In the genomic region with DNA sequence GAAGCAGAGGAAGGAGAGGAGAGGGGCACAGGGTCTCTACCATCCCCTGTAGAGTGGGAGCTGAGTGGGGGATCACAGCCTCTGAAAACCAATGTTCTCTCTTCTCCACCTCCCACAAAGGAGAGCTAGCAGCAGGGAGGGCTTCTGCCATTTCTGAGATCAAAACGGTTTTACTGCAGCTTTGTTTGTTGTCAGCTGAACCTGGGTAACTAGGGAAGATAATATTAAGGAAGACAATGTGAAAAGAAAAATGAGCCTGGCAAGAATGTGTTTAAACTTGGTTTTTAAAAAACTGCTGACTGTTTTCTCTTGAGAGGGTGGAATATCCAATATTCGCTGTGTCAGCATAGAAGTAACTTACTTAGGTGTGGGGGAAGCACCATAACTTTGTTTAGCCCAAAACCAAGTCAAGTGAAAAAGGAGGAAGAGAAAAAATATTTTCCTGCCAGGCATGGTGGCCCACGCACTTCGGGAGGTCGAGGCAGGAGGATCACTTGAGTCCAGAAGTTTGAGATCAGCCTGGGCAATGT, we compare ENCODE assay signal across 11 cellular contexts. TPM values are rescaled to one million over a fixed set of nuclear protein-coding genes. Genes with fewer than 3 reads are reported as not detected.
DNase-seq lines count a peak whose midpoint lies in the region; ATAC-seq and TF ChIP-seq lines count a peak whose summit lies in the region.
"Had no signal": no experiment of that assay in that cellular context is flagged by ENCODE, and none has a peak within 500 bp of the region (broad histone marks: within the 10 kb centered on the region; RNA-seq: fewer than 3 reads in every experiment).

No MANE protein-coding gene starts in this region.

- ATAC-seq in left cardiac atrium = no peak
- no peak for ATAC-seq in activated naive CD4-positive, alpha-beta T cell treated with anti-CD3 and anti-CD28 coated beads, Interleukin-2, amount 50 U/mL, for 72 hours
- ATAC-seq in upper lobe of right lung = no peak
- no peak for ATAC-seq in HG03159 (IDR thresholded peaks at IDR 0.05; ENCODE audit: unreplicated experiment)
- ATAC-seq in GM18861 (IDR thresholded peaks at IDR 0.05; ENCODE audit: unreplicated experiment) = no peak

- H3K4me1 ChIP-seq in left ventricle myocardium inferior (peaks cover 22% of the 10 kb centered on the region), mesendoderm (ENCODE audit: control insufficient read depth, low read depth, low read length) (peaks cover 2% of the 10 kb centered on the region), upper lobe of right lung (peaks cover 30% of the 10 kb centered on the region)

- H3K27ac Mint-ChIP-seq in activated naive CD4-positive, alpha-beta T cell treated with anti-CD3 and anti-CD28 coated beads, Interleukin-2, amount 50 U/mL, for 72 hours = peak overlapping the region; percentile 26 to 62
- H3K27ac Mint-ChIP-seq: activated B cell treated with CpG ODN at 0.5 μM for 24 hours had no signal

- no peak overlapping the region for H4K5ac ChIP-seq in mesendoderm (ENCODE audit: low read length)

- H2BK5ac ChIP-seq in mesendoderm (ENCODE audit: low read length) = no peak overlapping the region

- H3K9ac ChIP-seq in mesendoderm (ENCODE audit: low read length) = no peak overlapping the region

- H3K4ac ChIP-seq in mesendoderm (ENCODE audit: low read depth, low read length) = no peak overlapping the region

- H3K18ac ChIP-seq in mesendoderm (ENCODE audit: low read length) = no peak overlapping the region

- WGBS in mesendoderm (ENCODE audit: extremely low coverage, insufficient coverage, low lambda C conversion rate) = no CpG with 5 or more reads among the region's 5 CpGs

- DNase-seq in left ventricle myocardium inferior (no peak), left cardiac atrium (no peak), mesendoderm (no peak), upper lobe of right lung (peak; percentile 6), hippocampal formation (lab: John Stamatoyannopoulos, UW) (no peak)
- no peak for DNase-seq in activated naive CD4-positive, alpha-beta T cell treated with anti-CD3 and anti-CD28 coated beads, Interleukin-2, amount 50 U/mL, for 72 hours (ENCODE audit: low spot score in 2 of 2)
- DNase-seq: activated B cell treated with CpG ODN at 0.5 μM for 24 hours; MG63; stimulated activated CD4-positive, alpha-beta T cell treated with anti-CD3 and anti-CD28 coated beads, Interleukin-12 subunit alpha, Interleukin-12 subunit beta, amount 100 ng/mL, for 4 hours had no signal

- H3K36me3 ChIP-seq in left ventricle myocardium inferior (peaks cover 16% of the 10 kb centered on the region), mesendoderm (ENCODE audit: control insufficient read depth, insufficient read depth, low read length) (no peaks in the 10 kb centered on the region), upper lobe of right lung (peaks cover 13% of the 10 kb centered on the region)
- H3K36me3 ChIP-seq: MG63 had no signal

- TF ChIP-seq CTCF in left ventricle myocardium inferior (IDR thresholded peaks at IDR 0.05; ENCODE audit: borderline replicate concordance) (no peak), upper lobe of right lung (IDR thresholded peaks at IDR 0.05) (no peak)

- H4K8ac ChIP-seq in mesendoderm (ENCODE audit: low read depth, low read length) = no peak overlapping the region

- H3K27ac ChIP-seq in left ventricle myocardium inferior (replicated peaks) = peak overlapping the region; percentile 36
- H3K27ac ChIP-seq in mesendoderm (ENCODE audit: low read depth, low read length) = no peak overlapping the region
- peak overlapping the region; percentile 17 for H3K27ac ChIP-seq in upper lobe of right lung

- H3K4me3 ChIP-seq in left ventricle myocardium inferior (no peak overlapping the region), mesendoderm (ENCODE audit: low read length) (no peak overlapping the region), upper lobe of right lung (no peak overlapping the region)
- H3K4me3 ChIP-seq: MG63 had no signal

- H2AK5ac ChIP-seq in mesendoderm (ENCODE audit: low read length) = no peak overlapping the region

- H3K56ac ChIP-seq in mesendoderm (ENCODE audit: low read length) = peak overlapping the region; percentile 26

- no peak overlapping the region for H3K4me2 ChIP-seq in mesendoderm (ENCODE audit: low read length)

- H3K79me1 ChIP-seq in mesendoderm (ENCODE audit: low read length) = no peaks in the 10 kb centered on the region

- H3K79me2 ChIP-seq in mesendoderm (ENCODE audit: control insufficient read depth, insufficient read depth, low read length) = no peaks in the 10 kb centered on the region

- no peak overlapping the region for H3K23ac ChIP-seq in mesendoderm (ENCODE audit: low read length)

- no peaks in the 10 kb centered on the region for H3K9me3 Mint-ChIP-seq in activated naive CD4-positive, alpha-beta T cell treated with anti-CD3 and anti-CD28 coated beads, Interleukin-2, amount 50 U/mL, for 72 hours
- H3K9me3 Mint-ChIP-seq: activated B cell treated with CpG ODN at 0.5 μM for 24 hours had no signal

- H2BK15ac ChIP-seq in mesendoderm (replicated peaks; ENCODE audit: low read depth) = no peak overlapping the region

- H2BK120ac ChIP-seq in mesendoderm (ENCODE audit: low read depth, low read length) = no peak overlapping the region

- H3K36me3 Mint-ChIP-seq in activated naive CD4-positive, alpha-beta T cell treated with anti-CD3 and anti-CD28 coated beads, Interleukin-2, amount 50 U/mL, for 72 hours = peaks cover 5 to 8% of the 10 kb centered on the region in 2 donors

- H3K27me3 ChIP-seq in left ventricle myocardium inferior (ENCODE audit: low read depth) (no peaks in the 10 kb centered on the region), mesendoderm (ENCODE audit: insufficient read depth, low read length, poor library complexity) (no peaks in the 10 kb centered on the region), upper lobe of right lung (no peaks in the 10 kb centered on the region)
- H3K27me3 ChIP-seq: MG63 had no signal

- intact Hi-C loops in left ventricle myocardium inferior (cut with micrococcal nuclease) (loop anchor here (10.0 kb wide), 1 partner anchor 61 kb away; the partner anchor contains the start of gene IL6R), left cardiac atrium (cut with DNase I) (no loop called here), upper lobe of right lung (cut with DNase I) (no loop called here)

- H3K9me3 ChIP-seq in left ventricle myocardium inferior (replicated peaks) = no peaks in the 10 kb centered on the region
- no peaks in the 10 kb centered on the region for H3K9me3 ChIP-seq in upper lobe of right lung
- H3K9me3 ChIP-seq: MG63 had no signal

RNA-seq across cellular contexts. Expression of gene TDRD10, which starts 35.8 kb away (rescaled TPM):
- total RNA-seq in left ventricle myocardium inferior (2.6 TPM), left cardiac atrium (1 to 10 TPM; 3.4 to 3.6 TPM), upper lobe of right lung (21.7 TPM)
- not detected for total RNA-seq in activated naive CD4-positive, alpha-beta T cell treated with anti-CD3 and anti-CD28 coated beads, Interleukin-2, amount 50 U/mL, for 72 hours
- polyA plus RNA-seq in mesendoderm (2013, experiment 1 of 2) = 0.07 TPM
- 0.10 TPM for polyA plus RNA-seq in mesendoderm (2013, experiment 2 of 2)
- total RNA-seq: activated B cell treated with CpG ODN at 0.5 μM for 24 hours had no signal

RNA-seq across cellular contexts. Expression of gene SHE, which starts 36.0 kb away (rescaled TPM):
- total RNA-seq in left ventricle myocardium inferior (9.2 TPM), left cardiac atrium (10 to 100 TPM; 13.5 to 21.4 TPM), upper lobe of right lung (48.3 TPM)
- not detected for total RNA-seq in activated naive CD4-positive, alpha-beta T cell treated with anti-CD3 and anti-CD28 coated beads, Interleukin-2, amount 50 U/mL, for 72 hours
- polyA plus RNA-seq in mesendoderm (2013, experiment 1 of 2) = 0.17 TPM
- polyA plus RNA-seq in mesendoderm (2013, experiment 2 of 2) = 0.14 TPM

Comparison
In these comparisons a context has a peak if more than half of its experiments do, and no peak if none do; other contexts are left out.
1. RNA of gene SHE, which starts 36.0 kb away (total RNA-seq): 48.3 TPM in upper lobe of right lung (single experiment), 13.5 to 21.4 TPM in left cardiac atrium and 9.2 TPM in left ventricle myocardium inferior (single experiment); not detected in activated naive CD4-positive, alpha-beta T cell treated with anti-CD3 and anti-CD28 coated beads, Interleukin-2, amount 50 U/mL, for 72 hours; every median in the first group is over 10 times any median in the second.